17 cellular contexts compared by ENCODE assay signal in genomic region chr18:26290388-26290787, GRCh38.
DNase-seq lines count a peak whose midpoint lies in the region; ATAC-seq and TF ChIP-seq lines count a peak whose summit lies in the region.
"Had no signal": no experiment of that assay in that cellular context is flagged by ENCODE, and none has a peak within 500 bp of the region (broad histone marks: within the 10 kb centered on the region; RNA-seq: fewer than 3 reads in every experiment).

No MANE protein-coding gene starts in this region.

- POLR2A ChIA-PET in activated B cell treated with CpG ODN at 0.5 μM for 24 hours (lab: Charles Lee): no interaction called here

- CTCF ChIA-PET in activated B cell treated with CpG ODN at 0.5 μM for 24 hours (lab: Charles Lee): no interaction called here

- intact Hi-C loops in activated B cell treated with CpG ODN at 0.5 μM for 24 hours (cut with micrococcal nuclease): no loop called here

- H3K27me3 Mint-ChIP-seq in activated T-cell treated with anti-CD3 and anti-CD28 coated beads, Interleukin-2, amount 50 U/mL, for 72 hours (ENCODE audit: low read depth): no peaks in the 10 kb centered on the region
- H3K27me3 Mint-ChIP-seq in activated B cell treated with CpG ODN at 0.5 μM for 24 hours: no peaks in the 10 kb centered on the region
- no peaks in the 10 kb centered on the region for H3K27me3 Mint-ChIP-seq in stimulated activated memory B cell treated with anti-CD40 and anti-IgM and Interleukin-4, amounts not matched to agents 10 μg/mL and 1 μg/mL and 100 μg/mL, for 72 hours

- H3K27ac Mint-ChIP-seq in activated T-cell treated with anti-CD3 and anti-CD28 coated beads, Interleukin-2, amount 50 U/mL, for 72 hours: peak overlapping the region; percentile 79
- H3K27ac Mint-ChIP-seq in activated B cell treated with CpG ODN at 0.5 μM for 24 hours: peak overlapping the region; percentile 7
- H3K27ac Mint-ChIP-seq in stimulated activated memory B cell treated with anti-CD40 and anti-IgM and Interleukin-4, amounts not matched to agents 10 μg/mL and 1 μg/mL and 100 μg/mL, for 72 hours: peak overlapping the region; percentile 24

- peaks cover 6% of the 10 kb centered on the region for H3K4me1 Mint-ChIP-seq in activated T-cell treated with anti-CD3 and anti-CD28 coated beads, Interleukin-2, amount 50 U/mL, for 72 hours (ENCODE audit: low read depth)
- H3K4me1 Mint-ChIP-seq in activated B cell treated with CpG ODN at 0.5 μM for 24 hours: peaks cover 3% of the 10 kb centered on the region
- no peaks in the 10 kb centered on the region for H3K4me1 Mint-ChIP-seq in stimulated activated memory B cell treated with anti-CD40 and anti-IgM and Interleukin-4, amounts not matched to agents 10 μg/mL and 1 μg/mL and 100 μg/mL, for 72 hours

- H3K4me3 Mint-ChIP-seq in activated T-cell treated with anti-CD3 and anti-CD28 coated beads, Interleukin-2, amount 50 U/mL, for 72 hours: no peak overlapping the region
- no peak overlapping the region for H3K4me3 Mint-ChIP-seq in activated B cell treated with CpG ODN at 0.5 μM for 24 hours
- no peak overlapping the region for H3K4me3 Mint-ChIP-seq in stimulated activated memory B cell treated with anti-CD40 and anti-IgM and Interleukin-4, amounts not matched to agents 10 μg/mL and 1 μg/mL and 100 μg/mL, for 72 hours

- H3K9me3 Mint-ChIP-seq in activated T-cell treated with anti-CD3 and anti-CD28 coated beads, Interleukin-2, amount 50 U/mL, for 72 hours: no peaks in the 10 kb centered on the region
- H3K9me3 Mint-ChIP-seq in activated B cell treated with CpG ODN at 0.5 μM for 24 hours: no peaks in the 10 kb centered on the region
- H3K9me3 Mint-ChIP-seq in stimulated activated memory B cell treated with anti-CD40 and anti-IgM and Interleukin-4, amounts not matched to agents 10 μg/mL and 1 μg/mL and 100 μg/mL, for 72 hours: no peaks in the 10 kb centered on the region

- ATAC-seq in activated T-cell treated with anti-CD3 and anti-CD28 coated beads, Interleukin-2, amount 50 U/mL, for 72 hours (replicated peaks in 1 of 2): no peak
- ATAC-seq in HG03442 (IDR thresholded peaks at IDR 0.05; ENCODE audit: unreplicated experiment) (peak; percentile 49), activated B cell treated with CpG ODN at 0.5 μM for 24 hours (ENCODE audit: low read depth) (no peak)
- ATAC-seq in stimulated activated memory B cell treated with anti-CD40 and anti-IgM and Interleukin-4, amounts not matched to agents 10 μg/mL and 1 μg/mL and 100 μg/mL, for 72 hours: no peak
- ATAC-seq: Panc1 had no signal

- no peak for TF ChIP-seq CTCF in activated B cell treated with CpG ODN at 0.5 μM for 24 hours (IDR thresholded peaks at IDR 0.05)

- DNase-seq in activated T-cell treated with anti-CD3 and anti-CD28 coated beads, Interleukin-2, amount 50 U/mL, for 72 hours: no peak
- DNase-seq in activated T-cell treated with anti-CD3 and anti-CD28 coated beads, Interleukin-2, amount 50 U/mL, for 48 hours: no peak
- no peak for DNase-seq in activated B cell treated with CpG ODN at 0.5 μM for 24 hours
- DNase-seq in activated CD8-positive, alpha-beta memory T cell treated with anti-CD3 and anti-CD28 coated beads, Interleukin-2, amount 50 U/mL, for 48 hours: no peak
- no peak for DNase-seq in activated effector memory CD4-positive, alpha-beta T cell treated with Interleukin-2 at 50 U/mL for 16 hours
- no peak for DNase-seq in NK-92 (lab: John Stamatoyannopoulos, UW; ENCODE audit: unreplicated experiment)
- DNase-seq: Calu3, Kasumi-1, MG63, NCI-H1105 treated with DMSO at 0.1 percent for 48 hours, NCI-H2029, NCI-H2227 treated with DMSO at 0.1 percent for 48 hours, NCI-H526 treated with DMSO at 0.1 percent for 48 hours, SHP77 had no signal

- H3K36me3 Mint-ChIP-seq in activated T-cell treated with anti-CD3 and anti-CD28 coated beads, Interleukin-2, amount 50 U/mL, for 72 hours (ENCODE audit: insufficient read depth in 2 of 2): peaks cover 0 to 13% of the 10 kb centered on the region in 2 donors
- H3K36me3 Mint-ChIP-seq in activated B cell treated with CpG ODN at 0.5 μM for 24 hours (ENCODE audit: low read depth): peaks cover 61% of the 10 kb centered on the region
- peaks cover 62% of the 10 kb centered on the region for H3K36me3 Mint-ChIP-seq in stimulated activated memory B cell treated with anti-CD40 and anti-IgM and Interleukin-4, amounts not matched to agents 10 μg/mL and 1 μg/mL and 100 μg/mL, for 72 hours

Comparison
In these comparisons a context has a peak if more than half of its experiments do, and no peak if none do; other contexts are left out.
1. H3K27ac Mint-ChIP-seq: peak in every context shown above with its lines; median percentile 79 in activated T-cell treated with anti-CD3 and anti-CD28 coated beads, Interleukin-2, amount 50 U/mL, for 72 hours; 24 in stimulated activated memory B cell treated with anti-CD40 and anti-IgM and Interleukin-4, amounts not matched to agents 10 μg/mL and 1 μg/mL and 100 μg/mL, for 72 hours; 7 in activated B cell treated with CpG ODN at 0.5 μM for 24 hours.